Comparison of ENCODE assay signal across 4 cellular contexts in genomic region chr20:29566901-29567635, GRCh38.
DNase-seq lines count a peak whose midpoint lies in the region; ATAC-seq and TF ChIP-seq lines count a peak whose summit lies in the region.
"Not testable (repeated sequence)": the region's sequence is repeated elsewhere in the genome, so short reads cannot be mapped to it uniquely, and the experiment has no call there.

No MANE protein-coding gene starts in this region.

- not testable (repeated sequence) for H3K4me3 ChIP-seq in H7 (ENCODE audit: insufficient read depth, low read depth, low read length); RWPE2 (ENCODE audit: severe bottlenecking); esophagus muscularis mucosa
- H3K4me3 ChIP-seq in testis, result peak overlapping the region in 1 of 2 donors; percentile 23

- not testable (repeated sequence) for TF ChIP-seq EP300 in esophagus muscularis mucosa (IDR thresholded peaks at IDR 0.05)

- not testable (repeated sequence) for TF ChIP-seq POLR2A in esophagus muscularis mucosa (IDR thresholded peaks at IDR 0.05; ENCODE audit: low read depth); testis (IDR thresholded peaks at IDR 0.05)

- 78% methylated on average over 29 of the region's 44 CpGs for WGBS in esophagus muscularis mucosa
- 31 to 36% methylated on average over 33 to 44 of the region's 44 CpGs for WGBS in testis, 2 donors

- H3K36me3 ChIP-seq in H7 (replicated peaks; ENCODE audit: control insufficient read depth, insufficient read depth, low read length); RWPE2 (ENCODE audit: low read depth); esophagus muscularis mucosa; testis (ENCODE audit: low read depth, missing control alignments): not testable (repeated sequence)

- not testable (repeated sequence) for H3K27me3 ChIP-seq in H7 (ENCODE audit: control insufficient read depth, insufficient read depth, low read length); RWPE2 (ENCODE audit: insufficient read depth, poor library complexity, severe bottlenecking); testis
- peaks cover 0 to 12% (median 0%) of the 10 kb centered on the region in 4 donors for H3K27me3 ChIP-seq in esophagus muscularis mucosa

- H3K9me3 ChIP-seq in RWPE2 (ENCODE audit: severe bottlenecking); esophagus muscularis mucosa; testis: not testable (repeated sequence)

- H3K4me1 ChIP-seq in RWPE2 (ENCODE audit: insufficient read depth, poor library complexity, severe bottlenecking); esophagus muscularis mucosa; testis: not testable (repeated sequence)

- not testable (repeated sequence) for TF ChIP-seq CTCF in RWPE2 (IDR thresholded peaks at IDR 0.05; ENCODE audit: poor library complexity, severe bottlenecking); esophagus muscularis mucosa (IDR thresholded peaks at IDR 0.05); testis (IDR thresholded peaks at IDR 0.05)

- H3K27ac ChIP-seq in RWPE2 (ENCODE audit: poor library complexity, severe bottlenecking); esophagus muscularis mucosa (replicated peaks in 1 of 4); testis: not testable (repeated sequence)

- not testable (repeated sequence) for ATAC-seq in RWPE2 (ENCODE audit: low read depth)

- DNase-seq in H7 (peak; percentile 12), RWPE2 (ENCODE audit: low spot score) (peak; percentile 73), esophagus muscularis mucosa (ENCODE audit: extremely low spot score) (peak; percentile 31), testis (peak; percentile 12)

- intact Hi-C loops in esophagus muscularis mucosa (cut with DNase I); testis (cut with DNase I; ENCODE audit: low total_unique reads): not testable (repeated sequence)

Comparison
In these comparisons a context has a peak if more than half of its experiments do, and no peak if none do; other contexts are left out.
1. DNase-seq: peak in every context shown above with its lines; median percentile 73 in RWPE2; 31 in esophagus muscularis mucosa; 12 in H7; 12 in testis.